Comparison of ENCODE assay signal across 16 cellular contexts in the genomic region with DNA sequence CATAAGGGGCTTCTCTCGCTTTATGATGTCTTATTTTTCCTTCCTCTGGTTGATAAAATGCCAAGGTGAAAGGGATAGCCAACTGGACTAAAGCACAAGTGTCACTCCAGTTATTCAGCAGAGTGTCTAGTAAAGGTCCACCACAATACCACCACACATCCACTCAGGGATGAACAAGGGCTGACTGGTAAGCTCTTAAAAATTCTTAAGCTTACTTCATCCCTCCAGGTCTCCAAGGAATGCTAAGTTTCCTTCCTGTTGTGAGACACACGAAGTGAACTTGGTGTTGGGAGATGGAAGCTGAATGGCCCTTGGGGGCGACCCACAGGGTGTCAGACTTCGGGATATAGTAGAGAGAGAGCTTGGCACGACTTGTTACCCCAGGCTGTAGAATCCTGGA. TPM values are rescaled to one million over a fixed set of nuclear protein-coding genes. Genes with fewer than 3 reads are reported as not detected.
DNase-seq lines count a peak whose midpoint lies in the region; ATAC-seq and TF ChIP-seq lines count a peak whose summit lies in the region.
"Had no signal": no experiment of that assay in that cellular context is flagged by ENCODE, and none has a peak within 500 bp of the region (broad histone marks: within the 10 kb centered on the region; RNA-seq: fewer than 3 reads in every experiment).

No MANE protein-coding gene starts in this region.

- peaks cover 30% of the 10 kb centered on the region for H3K36me3 Mint-ChIP-seq in activated CD4-positive, alpha-beta T cell treated with anti-CD3 and anti-CD28 coated beads for 36 hours (ENCODE audit: low read depth)
- H3K36me3 Mint-ChIP-seq in activated CD4-positive, alpha-beta T cell treated with anti-CD3 and anti-CD28 coated beads, Interleukin-2, amount 10 ng/mL, durations not matched to agents 7 days and 5 days (ENCODE audit: low read depth): peaks cover 7% of the 10 kb centered on the region
- peaks cover 20% of the 10 kb centered on the region for H3K36me3 Mint-ChIP-seq in stimulated activated naive CD8-positive, alpha-beta T cell treated with anti-CD3 and anti-CD28 coated beads, Interleukin-15, Interleukin-2, amounts not matched to agents 100 ng/mL and 50 ng/mL, for 24 hours (ENCODE audit: low read depth)
- H3K36me3 Mint-ChIP-seq in glutamatergic neuron (ENCODE audit: unreplicated experiment): no peaks in the 10 kb centered on the region

- peaks cover 45% of the 10 kb centered on the region for H3K4me1 Mint-ChIP-seq in activated CD4-positive, alpha-beta T cell treated with anti-CD3 and anti-CD28 coated beads for 36 hours
- peaks cover 38% of the 10 kb centered on the region for H3K4me1 Mint-ChIP-seq in activated CD4-positive, alpha-beta T cell treated with anti-CD3 and anti-CD28 coated beads, Interleukin-2, amount 10 ng/mL, durations not matched to agents 7 days and 5 days
- peaks cover 51% of the 10 kb centered on the region for H3K4me1 Mint-ChIP-seq in stimulated activated naive CD8-positive, alpha-beta T cell treated with anti-CD3 and anti-CD28 coated beads, Interleukin-15, Interleukin-2, amounts not matched to agents 100 ng/mL and 50 ng/mL, for 24 hours (ENCODE audit: low read depth)
- peaks cover 28% of the 10 kb centered on the region for H3K4me1 Mint-ChIP-seq in glutamatergic neuron (ENCODE audit: low read depth, unreplicated experiment)

- H3K27ac Mint-ChIP-seq in activated CD4-positive, alpha-beta T cell treated with anti-CD3 and anti-CD28 coated beads for 36 hours: peak overlapping the region; percentile 96
- no peak overlapping the region for H3K27ac Mint-ChIP-seq in activated CD4-positive, alpha-beta T cell treated with anti-CD3 and anti-CD28 coated beads, Interleukin-2, amount 10 ng/mL, durations not matched to agents 7 days and 5 days
- peak overlapping the region; percentile 98 for H3K27ac Mint-ChIP-seq in stimulated activated naive CD8-positive, alpha-beta T cell treated with anti-CD3 and anti-CD28 coated beads, Interleukin-15, Interleukin-2, amounts not matched to agents 100 ng/mL and 50 ng/mL, for 24 hours
- H3K27ac Mint-ChIP-seq in glutamatergic neuron (ENCODE audit: unreplicated experiment): no peak overlapping the region

- CTCF ChIA-PET in activated CD4-positive, alpha-beta T cell treated with anti-CD3 and anti-CD28 coated beads for 36 hours (lab: Charles Lee): interaction anchor here (0.6 to 2.9 kb wide), 7 partner anchors 10 to 323 kb away, joined by 3 to 8 read pairs (median 3); a partner anchor contains a TSS
- CTCF ChIA-PET in activated CD4-positive, alpha-beta T cell treated with anti-CD3 and anti-CD28 coated beads, Interleukin-2, amount 10 ng/mL, durations not matched to agents 7 days and 5 days (lab: Charles Lee): interaction anchor here (0.8 to 1.3 kb wide), 2 partner anchors 35 to 297 kb away, joined by 3 read pairs; no protein-coding TSS in a partner anchor

- intact Hi-C loops in activated CD4-positive, alpha-beta T cell treated with anti-CD3 and anti-CD28 coated beads for 36 hours (cut with DNase I, micrococcal nuclease): loop anchor here (5.0 to 10.0 kb wide), 4 partner anchors 198 to 1569 kb away; a partner anchor contains a TSS

- no peak for DNase-seq in activated CD4-positive, alpha-beta T cell treated with anti-CD3 and anti-CD28 coated beads for 36 hours
- DNase-seq in activated CD4-positive, alpha-beta T cell treated with anti-CD3 and anti-CD28 coated beads, Interleukin-2, amount 10 ng/mL, durations not matched to agents 7 days and 5 days: no peak
- no peak for DNase-seq in stimulated activated naive CD8-positive, alpha-beta T cell treated with anti-CD3 and anti-CD28 coated beads, Interleukin-15, Interleukin-2, amounts not matched to agents 100 U/mL and 50 U/mL, for 24 hours
- DNase-seq in glutamatergic neuron: no peak
- DNase-seq: CD8-positive, alpha-beta memory T cell; DMS 273 treated with DMSO at 0.1 percent for 48 hours; GOT3; KBM-7; NCI-H1105 treated with DMSO at 0.1 percent for 48 hours; NCI-H187; NCI-H446 treated with DMSO at 0.1 percent for 48 hours had no signal

- peak overlapping the region; percentile 41 for H3K4me3 Mint-ChIP-seq in activated CD4-positive, alpha-beta T cell treated with anti-CD3 and anti-CD28 coated beads for 36 hours
- H3K4me3 Mint-ChIP-seq in activated CD4-positive, alpha-beta T cell treated with anti-CD3 and anti-CD28 coated beads, Interleukin-2, amount 10 ng/mL, durations not matched to agents 7 days and 5 days: no peak overlapping the region
- peak overlapping the region; percentile 44 for H3K4me3 Mint-ChIP-seq in stimulated activated naive CD8-positive, alpha-beta T cell treated with anti-CD3 and anti-CD28 coated beads, Interleukin-15, Interleukin-2, amounts not matched to agents 100 ng/mL and 50 ng/mL, for 24 hours
- H3K4me3 Mint-ChIP-seq in glutamatergic neuron (ENCODE audit: unreplicated experiment): peak overlapping the region; percentile 37
- H3K4me3 Mint-ChIP-seq: CD8-positive, alpha-beta memory T cell had no signal

- no peaks in the 10 kb centered on the region for H3K27me3 Mint-ChIP-seq in activated CD4-positive, alpha-beta T cell treated with anti-CD3 and anti-CD28 coated beads for 36 hours
- no peaks in the 10 kb centered on the region for H3K27me3 Mint-ChIP-seq in activated CD4-positive, alpha-beta T cell treated with anti-CD3 and anti-CD28 coated beads, Interleukin-2, amount 10 ng/mL, durations not matched to agents 7 days and 5 days
- H3K27me3 Mint-ChIP-seq in stimulated activated naive CD8-positive, alpha-beta T cell treated with anti-CD3 and anti-CD28 coated beads, Interleukin-15, Interleukin-2, amounts not matched to agents 100 ng/mL and 50 ng/mL, for 24 hours: no peaks in the 10 kb centered on the region
- H3K27me3 Mint-ChIP-seq in glutamatergic neuron (ENCODE audit: unreplicated experiment): peaks cover 11% of the 10 kb centered on the region

- H3K9me3 Mint-ChIP-seq in activated CD4-positive, alpha-beta T cell treated with anti-CD3 and anti-CD28 coated beads for 36 hours (ENCODE audit: low read depth): peaks cover 11% of the 10 kb centered on the region
- peaks cover 15% of the 10 kb centered on the region for H3K9me3 Mint-ChIP-seq in activated CD4-positive, alpha-beta T cell treated with anti-CD3 and anti-CD28 coated beads, Interleukin-2, amount 10 ng/mL, durations not matched to agents 7 days and 5 days
- H3K9me3 Mint-ChIP-seq in stimulated activated naive CD8-positive, alpha-beta T cell treated with anti-CD3 and anti-CD28 coated beads, Interleukin-15, Interleukin-2, amounts not matched to agents 100 ng/mL and 50 ng/mL, for 24 hours: peaks cover 8% of the 10 kb centered on the region
- peaks cover 13% of the 10 kb centered on the region for H3K9me3 Mint-ChIP-seq in glutamatergic neuron (ENCODE audit: unreplicated experiment)
- H3K9me3 Mint-ChIP-seq: CD8-positive, alpha-beta memory T cell had no signal

- ATAC-seq in activated CD4-positive, alpha-beta T cell treated with anti-CD3 and anti-CD28 coated beads for 36 hours: no peak
- no peak for ATAC-seq in stimulated activated naive CD8-positive, alpha-beta T cell treated with anti-CD3 and anti-CD28 coated beads, Interleukin-15, Interleukin-2, amounts not matched to agents 100 U/mL and 50 U/mL, for 24 hours
- ATAC-seq in GM18520 (IDR thresholded peaks at IDR 0.05; ENCODE audit: unreplicated experiment) (no peak), GM18867 (IDR thresholded peaks at IDR 0.05; ENCODE audit: unreplicated experiment) (no peak), HG02885 (IDR thresholded peaks at IDR 0.05; ENCODE audit: poor library complexity, unreplicated experiment) (no peak)
- ATAC-seq: Panc1 had no signal

- POLR2A ChIA-PET in activated CD4-positive, alpha-beta T cell treated with anti-CD3 and anti-CD28 coated beads for 36 hours (lab: Charles Lee): no interaction called here
- POLR2A ChIA-PET in activated CD4-positive, alpha-beta T cell treated with anti-CD3 and anti-CD28 coated beads, Interleukin-2, amount 10 ng/mL, durations not matched to agents 7 days and 5 days (lab: Charles Lee): no interaction called here

- no peak for TF ChIP-seq CTCF in glutamatergic neuron (IDR thresholded peaks at IDR 0.05; ENCODE audit: partially characterized antibody, unreplicated experiment)

RNA-seq across cellular contexts. Expression of a gene that starts 3.2 kb away (rescaled TPM):
- total RNA-seq in activated CD4-positive, alpha-beta T cell treated with anti-CD3 and anti-CD28 coated beads for 36 hours: 100 to 1,000 TPM in 1 of 2 experiments, 10 to 100 TPM in 1; 95.2 to 102 TPM
- total RNA-seq in activated CD4-positive, alpha-beta T cell treated with anti-CD3 and anti-CD28 coated beads, Interleukin-2, amount 10 ng/mL, durations not matched to agents 7 days and 5 days: 10 to 100 TPM; 54.3 to 57.5 TPM
- 452 TPM for total RNA-seq in glutamatergic neuron (ENCODE audit: unreplicated experiment)

Comparison
In these comparisons a context has a peak if more than half of its experiments do, and no peak if none do; other contexts are left out.
1. H3K27ac Mint-ChIP-seq: peak in activated CD4-positive, alpha-beta T cell treated with anti-CD3 and anti-CD28 coated beads for 36 hours (single experiment) and stimulated activated naive CD8-positive, alpha-beta T cell treated with anti-CD3 and anti-CD28 coated beads, Interleukin-15, Interleukin-2, amounts not matched to agents 100 ng/mL and 50 ng/mL, for 24 hours (single experiment); none in activated CD4-positive, alpha-beta T cell treated with anti-CD3 and anti-CD28 coated beads, Interleukin-2, amount 10 ng/mL, durations not matched to agents 7 days and 5 days (single experiment) and glutamatergic neuron (single experiment).